8 cellular contexts compared by ENCODE assay signal in genomic region chr1:107963009-107963408, GRCh38. TPM values are rescaled to one million over a fixed set of nuclear protein-coding genes. Genes with fewer than 3 reads are reported as not detected.
DNase-seq lines count a peak whose midpoint lies in the region; ATAC-seq and TF ChIP-seq lines count a peak whose summit lies in the region.
"Had no signal": no experiment of that assay in that cellular context is flagged by ENCODE, and none has a peak within 500 bp of the region (broad histone marks: within the 10 kb centered on the region; RNA-seq: fewer than 3 reads in every experiment).

No MANE protein-coding gene starts in this region.

- peaks cover 48% of the 10 kb centered on the region for H3K27me3 Mint-ChIP-seq in Calu3 (ENCODE audit: unreplicated experiment)

- no peak overlapping the region for H3K4me3 Mint-ChIP-seq in Calu3 (ENCODE audit: low read depth, unreplicated experiment)

- no TSS peak for BruUV-seq in Calu3 (replicated peaks; lab: Mats Ljungman, UMichigan)

- H3K27me3 ChIP-seq in duodenal mucosa (ENCODE audit: control insufficient read depth in 1 of 2, insufficient read depth in 2 of 2, low read length in 2 of 2) = no peaks in the 10 kb centered on the region
- peaks cover 0 to 28% (median 11%) of the 10 kb centered on the region in 3 donors for H3K27me3 ChIP-seq in psoas muscle (ENCODE audit: insufficient read depth in 3 of 3, low read length in 2 of 3)
- H3K27me3 ChIP-seq in ovary = no peaks in the 10 kb centered on the region

- H3K27ac Mint-ChIP-seq in Calu3 (ENCODE audit: unreplicated experiment) = no peak overlapping the region

- ATAC-seq in psoas muscle = no peak

- WGBS in psoas muscle, 3 donors = 19 to 29% (median 21%) methylated on average over 5 of the region's 5 CpGs
- WGBS in ovary, 3 donors = 28 to 36% (median 33%) methylated on average over 5 of the region's 5 CpGs

- no peak overlapping the region for H3K9ac ChIP-seq in duodenal mucosa (ENCODE audit: low read depth in 1 of 2, low read length in 2 of 2)

- CTCF ChIA-PET in Calu3 (lab: Charles Lee) = no interaction called here

- H3K36me3 ChIP-seq in duodenal mucosa (ENCODE audit: control insufficient read depth in 1 of 2, insufficient read depth in 2 of 2, low read length in 2 of 2) (no peaks in the 10 kb centered on the region), psoas muscle (ENCODE audit: insufficient read depth in 1 of 2, low read depth in 1 of 2) (no peaks in the 10 kb centered on the region), ovary (no peaks in the 10 kb centered on the region)

- DNase-seq in GM12865 (ENCODE audit: low read depth) (no peak), NCI-H69 (lab: John Stamatoyannopoulos, UW) (peak; percentile 93), psoas muscle (no peak), Calu3 (no peak), ovary (no peak), NCI-H187 (lab: John Stamatoyannopoulos, UW) (no peak)
- DNase-seq: GOT3 had no signal

- no peak for TF ChIP-seq CTCF in GM12865 (IDR thresholded peaks at IDR 0.05; ENCODE audit: insufficient read depth, low read depth, low read length, missing control alignments)
- no peak for TF ChIP-seq CTCF in psoas muscle (IDR thresholded peaks at IDR 0.05)
- no peak for TF ChIP-seq CTCF in Calu3 (IDR thresholded peaks at IDR 0.05; ENCODE audit: unreplicated experiment)
- TF ChIP-seq CTCF in ovary (IDR thresholded peaks at IDR 0.05) = no peak

- peak overlapping the region; percentile 48 for H3K4me3 ChIP-seq in GM12865 (ENCODE audit: low read depth, low read length)
- H3K4me3 ChIP-seq in duodenal mucosa (ENCODE audit: low read depth in 1 of 2, low read length in 2 of 2) = peak overlapping the region; percentile 71 to 81
- peak overlapping the region; percentile 62 for H3K4me3 ChIP-seq in psoas muscle
- H3K4me3 ChIP-seq in ovary = no peak overlapping the region

- H3K27ac ChIP-seq in duodenal mucosa (ENCODE audit: low read depth, low read length) (no peak overlapping the region), psoas muscle (no peak overlapping the region), ovary (no peak overlapping the region)

- H3K4me1 ChIP-seq in duodenal mucosa (ENCODE audit: control insufficient read depth in 1 of 2, insufficient read depth in 2 of 2, low read length in 2 of 2) (peaks cover 9 to 20% of the 10 kb centered on the region in 2 donors), psoas muscle (no peaks in the 10 kb centered on the region), ovary (ENCODE audit: insufficient read depth) (peaks cover 1% of the 10 kb centered on the region)

- TF ChIP-seq POLR2A in ovary (IDR thresholded peaks at IDR 0.05) = no peak

- intact Hi-C loops in psoas muscle (cut with DNase I) (loop anchor here in 1 of 2 donors (10.0 kb wide), 1 partner anchor 162 kb away; no protein-coding TSS in a partner anchor), Calu3 (cut with micrococcal nuclease; ENCODE audit: unreplicated experiment) (no loop called here), ovary (cut with DNase I) (no loop called here)

- no peaks in the 10 kb centered on the region for H3K4me1 Mint-ChIP-seq in Calu3 (ENCODE audit: low read depth, unreplicated experiment)

- TF ChIP-seq EP300 in ovary (IDR thresholded peaks at IDR 0.05) = no peak

- peaks cover 4% of the 10 kb centered on the region for H3K9me3 Mint-ChIP-seq in Calu3 (ENCODE audit: low read depth, unreplicated experiment)

- peaks cover 7% of the 10 kb centered on the region for H3K36me3 Mint-ChIP-seq in Calu3 (ENCODE audit: insufficient read depth, unreplicated experiment)

- no peaks in the 10 kb centered on the region for H3K9me3 ChIP-seq in duodenal mucosa (ENCODE audit: control insufficient read depth in 1 of 2, low read length in 2 of 2)
- no peaks in the 10 kb centered on the region for H3K9me3 ChIP-seq in psoas muscle
- no peaks in the 10 kb centered on the region for H3K9me3 ChIP-seq in ovary

RNA-seq across cellular contexts. Expression of gene VAV3, which starts 2.0 kb away (rescaled TPM):
- total RNA-seq in psoas muscle (1 to 10 TPM in 3 of 4 donors, under 1 TPM in 1; 0.71 to 1.7 (median 1.3) TPM), Calu3 (2022) (33.3 and 38.2 TPM in 2 replicates), ovary (1 to 10 TPM in 6 of 7 donors, under 1 TPM in 1; 0.78 to 7.4 (median 1.5) TPM)
- polyA plus RNA-seq in psoas muscle (under 1 TPM; 0.28 to 0.72 (median 0.30) TPM), ovary (1 to 10 TPM in 1 of 2 donors, under 1 TPM in 1; 0.81 to 2.9 TPM)
